In genomic region chr18:60732146-60732545, GRCh38 we compare ENCODE assay signal across 1 cellular context.
TF ChIP-seq lines count a peak whose summit lies in the region.

No MANE protein-coding gene starts in this region.

TF ChIP-seq in HepG2, 621 proteins besides CTCF, POLR2A, EP300 and RAD21 (continued from another document):
- TF ChIP-seq NFAT5 (CRISPR knock-in tag; IDR thresholded peaks at IDR 0.05) (no peak), GMEB2 (CRISPR knock-in tag; IDR thresholded peaks at IDR 0.05; ENCODE audit: low read depth) (no peak), ZSCAN25 (CRISPR knock-in tag; IDR thresholded peaks at IDR 0.05) (no peak), THAP11 (CRISPR knock-in tag; IDR thresholded peaks at IDR 0.05) (no peak)
TF ChIP-seq in HepG2: peak in this region for 1.
